9 cellular contexts compared by ENCODE assay signal in genomic region chr11:363948-364761, GRCh38. TPM values are rescaled to one million over a fixed set of nuclear protein-coding genes. Genes with fewer than 3 reads are reported as not detected.
DNase-seq lines count a peak whose midpoint lies in the region; ATAC-seq, FAIRE-seq and TF ChIP-seq lines count a peak whose summit lies in the region.
"Had no signal": no experiment of that assay in that cellular context is flagged by ENCODE, and none has a peak within 500 bp of the region (broad histone marks: within the 10 kb centered on the region; RNA-seq: fewer than 3 reads in every experiment).

No MANE protein-coding gene starts in this region.

- peaks cover 30% of the 10 kb centered on the region for H3K27me3 ChIP-seq in keratinocyte (ENCODE audit: control insufficient read depth, extremely low read depth, insufficient read depth, low read length)

- dilution Hi-C loops in keratinocyte (cut with MboI; ENCODE audit: extremely low pct_ligation_motif_present, low sequenced_read_pairs) = no loop called here

- FAIRE-seq in keratinocyte (lab: Jason Lieb, UNC) = peak; percentile 91
- FAIRE-seq: G401.6 had no signal

- peak; percentile 82 to 95 (median 88) for TF ChIP-seq CTCF in keratinocyte (optimal IDR thresholded peaks at IDR 0.05 in 1 of 3, IDR thresholded peaks at IDR 0.05 in 1 of 3, conservative IDR thresholded peaks at IDR 0.05 in 1 of 3; ENCODE audit: extremely low read depth in 1 of 3, insufficient read depth in 2 of 3, low read length in 3 of 3)

- no peak for ATAC-seq in GM18511 (IDR thresholded peaks at IDR 0.05; ENCODE audit: unreplicated experiment)

- no peaks in the 10 kb centered on the region for H3K36me3 ChIP-seq in keratinocyte (ENCODE audit: control insufficient read depth in 2 of 2, extremely low read depth in 1 of 2, insufficient read depth in 2 of 2, low read length in 2 of 2)

- peak overlapping the region; percentile 30 for H2AFZ ChIP-seq in keratinocyte (ENCODE audit: control insufficient read depth, low read length)

- peaks cover 4% of the 10 kb centered on the region for H3K9me3 ChIP-seq in keratinocyte (ENCODE audit: control insufficient read depth, low read depth, low read length)

- peak overlapping the region; percentile 66 for H3K4me2 ChIP-seq in keratinocyte (ENCODE audit: control insufficient read depth, extremely low read depth, insufficient read depth, low read depth, low read length)

- H3K9me1 ChIP-seq in keratinocyte (ENCODE audit: control insufficient read depth, extremely low read depth, insufficient read depth, low read length) = no peaks in the 10 kb centered on the region

- H4K20me1 ChIP-seq in keratinocyte (ENCODE audit: control insufficient read depth, extremely low read depth, insufficient read depth, low read length) = no peaks in the 10 kb centered on the region

- peaks cover 19% of the 10 kb centered on the region for H3K4me1 ChIP-seq in keratinocyte (ENCODE audit: control insufficient read depth, extremely low read depth, insufficient read depth, low read length)

- no peaks in the 10 kb centered on the region for H3K79me2 ChIP-seq in keratinocyte (ENCODE audit: control insufficient read depth, insufficient read depth, low read length)

- H3K4me3 ChIP-seq in keratinocyte (ENCODE audit: control insufficient read depth in 2 of 3, extremely low read depth in 1 of 3, insufficient read depth in 2 of 3, low read depth in 1 of 3, low read length in 3 of 3) = peak overlapping the region in 1 of 3 experiments; percentile 13

- peak overlapping the region; percentile 52 for H3K27ac ChIP-seq in keratinocyte (ENCODE audit: control insufficient read depth, insufficient read depth, low read length)

- peak; percentile 44 to 76 for DNase-seq in NCI-H524 (lab: John Stamatoyannopoulos, UW)
- no peak for DNase-seq in NCI-H524 treated with DMSO at 0.1 percent for 48 hours (lab: John Stamatoyannopoulos, UW)
- DNase-seq in NCI-H774 (lab: John Stamatoyannopoulos, UW) = peak; percentile 88
- peak; percentile 30 to 48 for DNase-seq in activated T-helper 1 cell treated with anti-CD3 and anti-CD28 coated beads, Interleukin-2, amount 50 U/mL, for 16 hours (ENCODE audit: low read depth in 1 of 2, low spot score in 1 of 2)
- peak; percentile 96 for DNase-seq in keratinocyte (ENCODE audit: low read depth, low spot score)
- peak; percentile 35 to 38 for DNase-seq in stimulated activated CD8-positive, alpha-beta memory T cell treated with anti-CD3 and anti-CD28 coated beads, Interleukin-2, amount 100 ng/mL, for 48 hours (ENCODE audit: low read depth in 2 of 2)
- DNase-seq in T1000 (lab: John Stamatoyannopoulos, UW) = no peak

- peak overlapping the region; percentile 33 for H3K9ac ChIP-seq in keratinocyte (ENCODE audit: control insufficient read depth, extremely low read depth, insufficient read depth, low read length)

RNA-seq across cellular contexts. Expression of gene B4GALNT4, which starts 5.1 kb away (rescaled TPM):
- polyA plus RNA-seq in keratinocyte = 7.3 to 11.5 TPM (median 8.1 TPM) in 3 replicates
- 2.9 TPM for polyA plus RNA-seq in keratinocyte (2011; ENCODE audit: low read depth)
- 2.2 and 8.1 TPM in 2 replicates for polyA plus RNA-seq in keratinocyte (2011; cell fraction: cytosol; rRNA removed)
- 29.2 and 46.2 TPM in 2 replicates for polyA plus RNA-seq in keratinocyte (2011; cell fraction: nucleus; rRNA removed)
- 7.4 and 13.7 TPM in 2 replicates for polyA plus RNA-seq in keratinocyte (2012; ENCODE audit: low replicate concordance)
- 2.3 to 6.2 TPM (median 2.4 TPM) in 3 replicates for polyA minus RNA-seq in keratinocyte
- 10.7 TPM for polyA minus RNA-seq in keratinocyte (2011; cell fraction: cytosol; rRNA and poly(A)+ RNA removed)
- 8.7 and 13.1 TPM in 2 replicates for polyA minus RNA-seq in keratinocyte (2011; cell fraction: nucleus; rRNA and poly(A)+ RNA removed)

RNA-seq across cellular contexts. Expression of gene PKP3, which starts 29.9 kb away (rescaled TPM):
- 125 to 245 TPM (median 127 TPM) in 3 replicates for polyA plus RNA-seq in keratinocyte
- 112 TPM for polyA plus RNA-seq in keratinocyte (2011; ENCODE audit: low read depth)
- 67.9 and 176 TPM in 2 replicates for polyA plus RNA-seq in keratinocyte (2011; cell fraction: cytosol; rRNA removed)
- 163 and 226 TPM in 2 replicates for polyA plus RNA-seq in keratinocyte (2011; cell fraction: nucleus; rRNA removed)
- 180 and 202 TPM in 2 replicates for polyA plus RNA-seq in keratinocyte (2012; ENCODE audit: low replicate concordance)
- polyA minus RNA-seq in keratinocyte = 98.9 to 231 TPM (median 193 TPM) in 3 replicates
- 467 TPM for polyA minus RNA-seq in keratinocyte (2011; cell fraction: cytosol; rRNA and poly(A)+ RNA removed)
- 173 and 240 TPM in 2 replicates for polyA minus RNA-seq in keratinocyte (2011; cell fraction: nucleus; rRNA and poly(A)+ RNA removed)

RNA-seq across cellular contexts. Expression of gene IFITM3, which starts 43.5 kb away (rescaled TPM):
- 295 to 696 TPM (median 435 TPM) in 3 replicates for polyA plus RNA-seq in keratinocyte
- polyA plus RNA-seq in keratinocyte (2011; ENCODE audit: low read depth) = 37.7 TPM
- polyA plus RNA-seq in keratinocyte (2011; cell fraction: cytosol; rRNA removed) = 709 and 1,249 TPM in 2 replicates
- polyA plus RNA-seq in keratinocyte (2011; cell fraction: nucleus; rRNA removed) = 298 and 424 TPM in 2 replicates
- 467 and 1,605 TPM in 2 replicates for polyA plus RNA-seq in keratinocyte (2012; ENCODE audit: low replicate concordance)
- polyA minus RNA-seq in keratinocyte = 528 to 1,935 TPM (median 993 TPM) in 3 replicates
- polyA minus RNA-seq in keratinocyte (2011; cell fraction: cytosol; rRNA and poly(A)+ RNA removed) = 925 TPM
- 156 and 170 TPM in 2 replicates for polyA minus RNA-seq in keratinocyte (2011; cell fraction: nucleus; rRNA and poly(A)+ RNA removed)

RNA-seq across cellular contexts. Expression of gene IFITM1, which starts 50.3 kb away (rescaled TPM):
- 333 to 549 TPM (median 333 TPM) in 3 replicates for polyA plus RNA-seq in keratinocyte
- polyA plus RNA-seq in keratinocyte (2011; ENCODE audit: low read depth) = 6.0 TPM
- polyA plus RNA-seq in keratinocyte (2011; cell fraction: cytosol; rRNA removed) = 283 and 377 TPM in 2 replicates
- polyA plus RNA-seq in keratinocyte (2011; cell fraction: nucleus; rRNA removed) = 235 and 342 TPM in 2 replicates
- polyA plus RNA-seq in keratinocyte (2012; ENCODE audit: low replicate concordance) = 25.1 and 252 TPM in 2 replicates
- polyA minus RNA-seq in keratinocyte = 312 to 864 TPM (median 567 TPM) in 3 replicates
- polyA minus RNA-seq in keratinocyte (2011; cell fraction: cytosol; rRNA and poly(A)+ RNA removed) = 260 TPM
- 81.1 and 91.2 TPM in 2 replicates for polyA minus RNA-seq in keratinocyte (2011; cell fraction: nucleus; rRNA and poly(A)+ RNA removed)

RNA-seq across cellular contexts. Expression of gene SIGIRR, which starts 50.6 kb away (rescaled TPM):
- polyA plus RNA-seq in keratinocyte = 1.8 to 3.8 TPM (median 2.4 TPM) in 3 replicates
- polyA plus RNA-seq in keratinocyte (2011; ENCODE audit: low read depth) = not detected
- 0.78 and 2.4 TPM in 2 replicates for polyA plus RNA-seq in keratinocyte (2011; cell fraction: cytosol; rRNA removed)
- 2.9 and 3.4 TPM in 2 replicates for polyA plus RNA-seq in keratinocyte (2011; cell fraction: nucleus; rRNA removed)
- 2.8 and 6.5 TPM in 2 replicates for polyA plus RNA-seq in keratinocyte (2012; ENCODE audit: low replicate concordance)
- 0.67 to 8.0 TPM (median 1.0 TPM) in 3 replicates for polyA minus RNA-seq in keratinocyte
- 3.6 TPM for polyA minus RNA-seq in keratinocyte (2011; cell fraction: cytosol; rRNA and poly(A)+ RNA removed)
- 1.9 and 2.0 TPM in 2 replicates for polyA minus RNA-seq in keratinocyte (2011; cell fraction: nucleus; rRNA and poly(A)+ RNA removed)

Comparison
In these comparisons a context has a peak if more than half of its experiments do, and no peak if none do; other contexts are left out.
1. DNase-seq: peak in NCI-H524 (2 of 2), NCI-H774 (single experiment), activated T-helper 1 cell treated with anti-CD3 and anti-CD28 coated beads, Interleukin-2, amount 50 U/mL, for 16 hours (2 of 2), keratinocyte (single experiment) and stimulated activated CD8-positive, alpha-beta memory T cell treated with anti-CD3 and anti-CD28 coated beads, Interleukin-2, amount 100 ng/mL, for 48 hours (2 of 2); none in NCI-H524 treated with DMSO at 0.1 percent for 48 hours (single experiment) and T1000 (single experiment).